Comparison of ENCODE assay signal across 16 cellular contexts in genomic region chr2:217980036-217980435, GRCh38. TPM values are rescaled to one million over a fixed set of nuclear protein-coding genes. Genes with fewer than 3 reads are reported as not detected.
DNase-seq lines count a peak whose midpoint lies in the region; ATAC-seq and TF ChIP-seq lines count a peak whose summit lies in the region.
"Had no signal": no experiment of that assay in that cellular context is flagged by ENCODE, and none has a peak within 500 bp of the region (broad histone marks: within the 10 kb centered on the region; RNA-seq: fewer than 3 reads in every experiment).

No MANE protein-coding gene starts in this region.

- no peak overlapping the region for H2AK5ac ChIP-seq in mesenchymal stem cell (ENCODE audit: low read length, severe bottlenecking)

- no peak overlapping the region for H2BK5ac ChIP-seq in mesenchymal stem cell (ENCODE audit: low read depth, low read length, poor library complexity, severe bottlenecking)

- H3K18ac ChIP-seq in mesenchymal stem cell (ENCODE audit: low read depth in 1 of 2, low read length in 2 of 2): no peak overlapping the region

- H4K8ac ChIP-seq in mesenchymal stem cell (ENCODE audit: low read length): no peak overlapping the region

- H3K9me3 ChIP-seq in left lung (no peaks in the 10 kb centered on the region), gastrocnemius medialis (no peaks in the 10 kb centered on the region), mesenchymal stem cell (ENCODE audit: control insufficient read depth, low read length) (no peaks in the 10 kb centered on the region)
- H3K9me3 ChIP-seq: A549, Caco-2 had no signal

- no peak overlapping the region for H3K4me2 ChIP-seq in mesenchymal stem cell (ENCODE audit: low read length, poor library complexity, severe bottlenecking)
- H3K4me2 ChIP-seq: A549 had no signal

- no peak for TF ChIP-seq POLR2A in gastrocnemius medialis (IDR thresholded peaks at IDR 0.05)

- H3K23ac ChIP-seq in mesenchymal stem cell (ENCODE audit: low read length in 2 of 2): no peak overlapping the region

- H3K4me1 ChIP-seq in left lung (peaks cover 19 to 46% of the 10 kb centered on the region in 2 donors), gastrocnemius medialis (peaks cover 24 to 41% of the 10 kb centered on the region in 2 donors), mesenchymal stem cell (ENCODE audit: control insufficient read depth, insufficient read depth, low read depth, low read length) (peaks cover 20% of the 10 kb centered on the region)

- H3K4me3 ChIP-seq in AG10803 (ENCODE audit: low read length) (no peak overlapping the region), coronary artery (peak overlapping the region; percentile 78), left lung (no peak overlapping the region), gastrocnemius medialis (no peak overlapping the region), mesenchymal stem cell (ENCODE audit: insufficient read depth in 1 of 2, low read depth in 1 of 2, low read length in 2 of 2) (no peak overlapping the region)
- H3K4me3 ChIP-seq: A549 had no signal

- intact Hi-C loops in left lung (cut with DNase I): no loop called here
- intact Hi-C loops in gastrocnemius medialis (cut with DNase I; ENCODE audit: low total_unique reads): no loop called here
- intact Hi-C loops in head of caudate nucleus (cut with DNase I): no loop called here

- in situ Hi-C loops in gastrocnemius medialis (cut with MboI; ENCODE audit: low sequenced_read_pairs in 4 of 4): loop anchor here in 1 of 4 donors (10.0 kb wide), 1 partner anchor 85 kb away; no protein-coding TSS in a partner anchor

- H3K27ac ChIP-seq in coronary artery: peak overlapping the region; percentile 82 to 92
- peak overlapping the region in 1 of 2 donors; percentile 41 for H3K27ac ChIP-seq in left lung
- peak overlapping the region; percentile 56 to 74 (median 70) for H3K27ac ChIP-seq in gastrocnemius medialis
- H3K27ac ChIP-seq in mesenchymal stem cell (ENCODE audit: low read length, poor library complexity, severe bottlenecking): no peak overlapping the region
- H3K27ac ChIP-seq: A549 had no signal

- H3K36me3 ChIP-seq in left lung (no peaks in the 10 kb centered on the region), gastrocnemius medialis (no peaks in the 10 kb centered on the region), mesenchymal stem cell (ENCODE audit: control insufficient read depth in 1 of 2, insufficient read depth in 2 of 2, low read depth in 1 of 2, low read length in 2 of 2) (peaks cover 3 to 71% of the 10 kb centered on the region in 2 experiments)

- no peak overlapping the region for H3K9ac ChIP-seq in mesenchymal stem cell (ENCODE audit: low read length)

- H3K79me1 ChIP-seq in mesenchymal stem cell (replicated peaks; ENCODE audit: low read length, poor library complexity, severe bottlenecking): peaks cover 6% of the 10 kb centered on the region

- no peak overlapping the region for H2AFZ ChIP-seq in mesenchymal stem cell (ENCODE audit: low read depth, low read length)

- DNase-seq in AG10803 (ENCODE audit: low read depth) (peak; percentile 23), coronary artery (ENCODE audit: low spot score) (no peak), left lung (no peak), gastrocnemius medialis (peak; percentile 50 to 67), mesenchymal stem cell (no peak), head of caudate nucleus (no peak), HUDEP-2 (lab: John Stamatoyannopoulos, UW; ENCODE audit: unreplicated experiment in 76 of 76) (no peak)
- DNase-seq: activated CD4-positive, alpha-beta memory T cell treated with anti-CD3 and anti-CD28 coated beads, Interleukin-2, amount 10 ng/mL, durations not matched to agents 7 days and 5 days; activated naive CD4-positive, alpha-beta T cell; Caco-2; caudate nucleus; SIG-M5; stimulated activated CD4-positive, alpha-beta T cell treated with anti-CD3 and anti-CD28 coated beads, Interleukin-4, amount 100 ng/mL, for 24 hours; stimulated activated naive CD4-positive, alpha-beta T cell had no signal

- ATAC-seq in left lung (peak; percentile 11), gastrocnemius medialis (peak; percentile 55 to 63), GM18517 (IDR thresholded peaks at IDR 0.05; ENCODE audit: unreplicated experiment) (no peak)

- TF ChIP-seq CTCF in AG10803 (conservative IDR thresholded peaks at IDR 0.05; ENCODE audit: low read length) (no peak), coronary artery (IDR thresholded peaks at IDR 0.05) (no peak), left lung (IDR thresholded peaks at IDR 0.05) (no peak), gastrocnemius medialis (IDR thresholded peaks at IDR 0.05 in 4 of 5, conservative IDR thresholded peaks at IDR 0.05 in 1 of 5) (no peak)

- H2BK12ac ChIP-seq in mesenchymal stem cell (ENCODE audit: low read length in 2 of 2): no peak overlapping the region

- WGBS in mesenchymal stem cell: 61% methylated on average over 4 of the region's 5 CpGs

- H2BK120ac ChIP-seq in mesenchymal stem cell (ENCODE audit: low read depth, low read length): no peak overlapping the region

- no peak overlapping the region for H4K91ac ChIP-seq in mesenchymal stem cell (ENCODE audit: low read length)

- no peak overlapping the region for H2BK15ac ChIP-seq in mesenchymal stem cell (ENCODE audit: low read depth, poor library complexity, severe bottlenecking)

- H3K4ac ChIP-seq in mesenchymal stem cell (ENCODE audit: low read depth in 1 of 2, low read length in 2 of 2): no peak overlapping the region

- H3K14ac ChIP-seq in mesenchymal stem cell (ENCODE audit: low read length in 2 of 2): no peak overlapping the region

- H3K27me3 ChIP-seq in left lung (no peaks in the 10 kb centered on the region), gastrocnemius medialis (no peaks in the 10 kb centered on the region), mesenchymal stem cell (ENCODE audit: control insufficient read depth in 1 of 2, insufficient read depth in 1 of 2, low read length in 2 of 2) (no peaks in the 10 kb centered on the region)

RNA-seq across cellular contexts. Expression of gene TNS1, which starts 22.8 kb away (rescaled TPM):
- total RNA-seq in left lung (100 to 1,000 TPM; 303 to 327 TPM), gastrocnemius medialis (100 to 1,000 TPM; 407 to 670 (median 484) TPM)
- polyA plus RNA-seq in mesenchymal stem cell (2013, experiment 1 of 2): 6.3 TPM
- polyA plus RNA-seq in mesenchymal stem cell (2013, experiment 2 of 2): 5.1 TPM

Comparison
In these comparisons a context has a peak if more than half of its experiments do, and no peak if none do; other contexts are left out.
1. DNase-seq: peak in AG10803 (single experiment) and gastrocnemius medialis (2 of 2); none in coronary artery (single experiment), left lung (0 of 2), mesenchymal stem cell (single experiment), head of caudate nucleus (0 of 42) and HUDEP-2 (0 of 76).